1 cellular context compared by ENCODE assay signal in the genomic region with DNA sequence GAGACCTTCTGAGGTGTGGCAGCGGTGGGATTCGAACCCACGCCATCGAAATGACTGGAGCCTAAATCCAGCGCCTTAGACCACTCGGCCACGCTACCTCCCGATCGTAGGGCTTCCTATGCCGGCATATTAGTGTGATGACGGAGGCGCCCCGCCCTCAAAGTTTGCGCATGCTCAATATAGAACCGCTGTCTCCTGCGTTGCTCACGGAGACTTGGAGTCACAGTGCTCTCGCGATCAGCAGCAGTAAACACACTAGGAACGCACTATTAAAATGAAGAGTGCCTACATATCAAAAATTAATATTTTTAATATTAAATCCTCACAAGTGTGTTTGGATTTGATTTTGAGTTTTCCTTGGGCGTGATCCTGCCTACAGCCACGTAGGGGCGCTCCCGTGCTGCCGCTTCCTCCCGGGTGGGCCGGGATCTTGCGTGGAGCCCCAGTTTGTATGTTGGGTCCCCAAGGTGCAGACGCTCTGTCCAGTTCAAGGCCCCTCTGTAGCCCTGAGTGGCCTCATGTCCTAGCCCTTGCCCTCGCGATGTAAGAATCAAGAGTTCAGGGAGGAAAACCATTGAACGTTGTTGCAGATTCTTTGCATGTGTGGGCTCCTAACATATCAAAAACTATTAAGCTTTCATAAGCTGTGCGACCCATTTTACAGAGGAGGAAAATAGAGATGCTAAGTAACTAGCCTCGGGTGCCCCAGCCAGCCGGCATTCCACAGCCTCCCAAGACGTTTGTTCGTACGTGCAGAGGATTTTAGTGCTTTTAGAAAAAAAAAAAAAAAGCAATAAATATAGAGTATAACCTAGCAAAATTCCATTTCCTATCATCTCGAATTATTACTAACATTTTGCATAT.
TF ChIP-seq lines count a peak whose summit lies in the region.

No MANE protein-coding gene starts in this region.

TF ChIP-seq in HEK293, 187 proteins besides CTCF, POLR2A, EP300 and RAD21 (continued from another document):
- TF ChIP-seq, protein P1, sequence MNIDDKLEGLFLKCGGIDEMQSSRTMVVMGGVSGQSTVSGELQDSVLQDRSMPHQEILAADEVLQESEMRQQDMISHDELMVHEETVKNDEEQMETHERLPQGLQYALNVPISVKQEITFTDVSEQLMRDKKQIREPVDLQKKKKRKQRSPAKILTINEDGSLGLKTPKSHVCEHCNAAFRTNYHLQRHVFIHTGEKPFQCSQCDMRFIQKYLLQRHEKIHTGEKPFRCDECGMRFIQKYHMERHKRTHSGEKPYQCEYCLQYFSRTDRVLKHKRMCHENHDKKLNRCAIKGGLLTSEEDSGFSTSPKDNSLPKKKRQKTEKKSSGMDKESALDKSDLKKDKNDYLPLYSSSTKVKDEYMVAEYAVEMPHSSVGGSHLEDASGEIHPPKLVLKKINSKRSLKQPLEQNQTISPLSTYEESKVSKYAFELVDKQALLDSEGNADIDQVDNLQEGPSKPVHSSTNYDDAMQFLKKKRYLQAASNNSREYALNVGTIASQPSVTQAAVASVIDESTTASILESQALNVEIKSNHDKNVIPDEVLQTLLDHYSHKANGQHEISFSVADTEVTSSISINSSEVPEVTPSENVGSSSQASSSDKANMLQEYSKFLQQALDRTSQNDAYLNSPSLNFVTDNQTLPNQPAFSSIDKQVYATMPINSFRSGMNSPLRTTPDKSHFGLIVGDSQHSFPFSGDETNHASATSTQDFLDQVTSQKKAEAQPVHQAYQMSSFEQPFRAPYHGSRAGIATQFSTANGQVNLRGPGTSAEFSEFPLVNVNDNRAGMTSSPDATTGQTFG (tag by site-specific recombination; IDR thresholded peaks at IDR 0.05; ENCODE audit: borderline replicate concordance): 0 out of 2 replicates have a peak, but pooled peaks have one; percentile 19
- TF ChIP-seq, protein P2, sequence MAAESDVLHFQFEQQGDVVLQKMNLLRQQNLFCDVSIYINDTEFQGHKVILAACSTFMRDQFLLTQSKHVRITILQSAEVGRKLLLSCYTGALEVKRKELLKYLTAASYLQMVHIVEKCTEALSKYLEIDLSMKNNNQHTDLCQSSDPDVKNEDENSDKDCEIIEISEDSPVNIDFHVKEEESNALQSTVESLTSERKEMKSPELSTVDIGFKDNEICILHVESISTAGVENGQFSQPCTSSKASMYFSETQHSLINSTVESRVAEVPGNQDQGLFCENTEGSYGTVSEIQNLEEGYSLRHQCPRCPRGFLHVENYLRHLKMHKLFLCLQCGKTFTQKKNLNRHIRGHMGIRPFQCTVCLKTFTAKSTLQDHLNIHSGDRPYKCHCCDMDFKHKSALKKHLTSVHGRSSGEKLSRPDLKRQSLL (tag by site-specific recombination; IDR thresholded peaks at IDR 0.05): peak; percentile 61; the same call in 1 of the 2 replicates
- TF ChIP-seq ZNF654 (tag by site-specific recombination; IDR thresholded peaks at IDR 0.05; ENCODE audit: low read depth) (peak; percentile 88), ZNF292 (tag by site-specific recombination; IDR thresholded peaks at IDR 0.05; ENCODE audit: borderline replicate concordance, low read depth) (no peak), SP7 (tag by site-specific recombination; IDR thresholded peaks at IDR 0.05) (peak; percentile 70), YY1 (tag by site-specific recombination; IDR thresholded peaks at IDR 0.05) (peak; percentile 59; the same call in 1 of the 2 replicates), ZIC2 (tag by site-specific recombination; IDR thresholded peaks at IDR 0.05) (0 out of 2 replicates have a peak, but pooled peaks have one; percentile 10), ZBTB8A (tag by site-specific recombination; IDR thresholded peaks at IDR 0.05) (peak; percentile 56), ZNF202 (tag by site-specific recombination; IDR thresholded peaks at IDR 0.05; ENCODE audit: borderline replicate concordance) (no peak), ZNF473 (tag by site-specific recombination; IDR thresholded peaks at IDR 0.05) (no peak), ZNF843 (tag by site-specific recombination; IDR thresholded peaks at IDR 0.05) (no peak; the same call in none of the 2 replicates), ZFP3 (tag by site-specific recombination; IDR thresholded peaks at IDR 0.05; ENCODE audit: low read depth) (peak; percentile 76), KLF9 (tag by site-specific recombination; IDR thresholded peaks at IDR 0.05; ENCODE audit: low read depth) (peak; percentile 98), SP3 (tag by site-specific recombination; IDR thresholded peaks at IDR 0.05) (peak; percentile 78), ZNF211 (tag by site-specific recombination; IDR thresholded peaks at IDR 0.05; ENCODE audit: low read depth) (no peak), ZNF112 (tag by site-specific recombination; IDR thresholded peaks at IDR 0.05) (no peak), ZNF660 (tag by site-specific recombination; IDR thresholded peaks at IDR 0.05) (peak; percentile 91), ZNF501 (tag by site-specific recombination; IDR thresholded peaks at IDR 0.05) (peak; percentile 40; the same call in 1 of the 2 replicates), ZNF629 (tag by site-specific recombination; IDR thresholded peaks at IDR 0.05) (peak; percentile 76), ZNF140 (tag by site-specific recombination; IDR thresholded peaks at IDR 0.05) (no peak), ZNF423 (tag by site-specific recombination; IDR thresholded peaks at IDR 0.05) (0 out of 2 replicates have a peak, but pooled peaks have one; percentile 47)
- TF ChIP-seq, protein P3, sequence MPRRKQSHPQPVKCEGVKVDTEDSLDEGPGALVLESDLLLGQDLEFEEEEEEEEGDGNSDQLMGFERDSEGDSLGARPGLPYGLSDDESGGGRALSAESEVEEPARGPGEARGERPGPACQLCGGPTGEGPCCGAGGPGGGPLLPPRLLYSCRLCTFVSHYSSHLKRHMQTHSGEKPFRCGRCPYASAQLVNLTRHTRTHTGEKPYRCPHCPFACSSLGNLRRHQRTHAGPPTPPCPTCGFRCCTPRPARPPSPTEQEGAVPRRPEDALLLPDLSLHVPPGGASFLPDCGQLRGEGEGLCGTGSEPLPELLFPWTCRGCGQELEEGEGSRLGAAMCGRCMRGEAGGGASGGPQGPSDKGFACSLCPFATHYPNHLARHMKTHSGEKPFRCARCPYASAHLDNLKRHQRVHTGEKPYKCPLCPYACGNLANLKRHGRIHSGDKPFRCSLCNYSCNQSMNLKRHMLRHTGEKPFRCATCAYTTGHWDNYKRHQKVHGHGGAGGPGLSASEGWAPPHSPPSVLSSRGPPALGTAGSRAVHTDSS (tag by site-specific recombination; IDR thresholded peaks at IDR 0.05): peak; percentile 16
- TF ChIP-seq, protein P4, sequence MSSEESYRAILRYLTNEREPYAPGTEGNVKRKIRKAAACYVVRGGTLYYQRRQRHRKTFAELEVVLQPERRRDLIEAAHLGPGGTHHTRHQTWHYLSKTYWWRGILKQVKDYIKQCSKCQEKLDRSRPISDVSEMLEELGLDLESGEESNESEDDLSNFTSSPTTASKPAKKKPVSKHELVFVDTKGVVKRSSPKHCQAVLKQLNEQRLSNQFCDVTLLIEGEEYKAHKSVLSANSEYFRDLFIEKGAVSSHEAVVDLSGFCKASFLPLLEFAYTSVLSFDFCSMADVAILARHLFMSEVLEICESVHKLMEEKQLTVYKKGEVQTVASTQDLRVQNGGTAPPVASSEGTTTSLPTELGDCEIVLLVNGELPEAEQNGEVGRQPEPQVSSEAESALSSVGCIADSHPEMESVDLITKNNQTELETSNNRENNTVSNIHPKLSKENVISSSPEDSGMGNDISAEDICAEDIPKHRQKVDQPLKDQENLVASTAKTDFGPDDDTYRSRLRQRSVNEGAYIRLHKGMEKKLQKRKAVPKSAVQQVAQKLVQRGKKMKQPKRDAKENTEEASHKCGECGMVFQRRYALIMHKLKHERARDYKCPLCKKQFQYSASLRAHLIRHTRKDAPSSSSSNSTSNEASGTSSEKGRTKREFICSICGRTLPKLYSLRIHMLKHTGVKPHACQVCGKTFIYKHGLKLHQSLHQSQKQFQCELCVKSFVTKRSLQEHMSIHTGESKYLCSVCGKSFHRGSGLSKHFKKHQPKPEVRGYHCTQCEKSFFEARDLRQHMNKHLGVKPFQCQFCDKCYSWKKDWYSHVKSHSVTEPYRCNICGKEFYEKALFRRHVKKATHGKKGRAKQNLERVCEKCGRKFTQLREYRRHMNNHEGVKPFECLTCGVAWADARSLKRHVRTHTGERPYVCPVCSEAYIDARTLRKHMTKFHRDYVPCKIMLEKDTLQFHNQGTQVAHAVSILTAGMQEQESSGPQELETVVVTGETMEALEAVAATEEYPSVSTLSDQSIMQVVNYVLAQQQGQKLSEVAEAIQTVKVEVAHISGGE (tag by site-specific recombination; conservative IDR thresholded peaks at IDR 0.05; ENCODE audit: low read depth): no peak
TF ChIP-seq in HEK293: peak in this region for 56.
